14 cellular contexts compared by ENCODE assay signal in genomic region chr1:23283660-23284602, GRCh38.
A peak's percentile ranks its signal among the peaks of the same experiment; 100 is the strongest.
DNase-seq lines count a peak whose midpoint lies in the region; ATAC-seq, FAIRE-seq and TF ChIP-seq lines count a peak whose summit lies in the region.
"Had no signal": no experiment of that assay in that cellular context is flagged by ENCODE, and none has a peak within 500 bp of the region (broad histone marks: within the 10 kb centered on the region; RNA-seq: fewer than 3 reads in every experiment).

No MANE protein-coding gene starts in this region.

- H3K9me3 ChIP-seq in RWPE2 (ENCODE audit: severe bottlenecking) (no peaks in the 10 kb centered on the region), pancreas (no peaks in the 10 kb centered on the region)

- H3K4me1 ChIP-seq in RWPE2 (ENCODE audit: insufficient read depth, poor library complexity, severe bottlenecking) = peaks cover 29% of the 10 kb centered on the region
- H3K4me1 ChIP-seq in pancreas = peaks cover 18 to 38% (median 38%) of the 10 kb centered on the region in 3 donors

- DNase-seq in GM03348 (ENCODE audit: low spot score) (peak; percentile 59), RWPE2 (ENCODE audit: low spot score) (no peak), fibroblast of mammary gland (ENCODE audit: low read depth) (peak; percentile 68), pancreas (no peak), DMS 273 treated with DMSO at 0.1 percent for 48 hours (lab: John Stamatoyannopoulos, UW) (no peak), NCI-H446 (lab: John Stamatoyannopoulos, UW) (no peak)
- DNase-seq: activated naive CD4-positive, alpha-beta T cell treated with anti-CD3 and anti-CD28 coated beads for 36 hours; effector CD8-positive, alpha-beta T cell; naive B cell; NCI-H1436 treated with DMSO at 0.1 percent for 48 hours; stimulated activated CD4-positive, alpha-beta T cell treated with anti-CD3 and anti-CD28 coated beads, Interleukin-15, amount 100 ng/mL, for 24 hours had no signal

- H3K27ac ChIP-seq in RWPE2 (ENCODE audit: poor library complexity, severe bottlenecking) = peak overlapping the region; percentile 79
- H3K27ac ChIP-seq in pancreas = peak overlapping the region; percentile 3 to 64 (median 38)

- H3K27me3 ChIP-seq in RWPE2 (ENCODE audit: insufficient read depth, poor library complexity, severe bottlenecking) (no peaks in the 10 kb centered on the region), pancreas (no peaks in the 10 kb centered on the region)

- intact Hi-C loops in pancreas (cut with DNase I) = no loop called here

- no peak for TF ChIP-seq CTCF in RWPE2 (IDR thresholded peaks at IDR 0.05; ENCODE audit: poor library complexity, severe bottlenecking)
- no peak for TF ChIP-seq CTCF in fibroblast of mammary gland (conservative IDR thresholded peaks at IDR 0.05; ENCODE audit: control insufficient read depth, insufficient read depth, low read depth, low read length)
- TF ChIP-seq CTCF in pancreas (IDR thresholded peaks at IDR 0.05) = no peak

- FAIRE-seq in pancreas (lab: Jason Lieb, UNC) = no peak

- 47 to 51% methylated on average over 4 of the region's 4 CpGs for WGBS in pancreas, 2 donors

- H3K36me3 ChIP-seq in RWPE2 (ENCODE audit: low read depth) (peaks cover 92% of the 10 kb centered on the region), pancreas (peaks cover 0 to 5% (median 0%) of the 10 kb centered on the region in 3 donors)

- ATAC-seq in RWPE2 (ENCODE audit: low read depth) = peak; percentile 53
- peak; percentile 74 to 88 (median 84) for ATAC-seq in pancreas
- ATAC-seq in GM21737 (IDR thresholded peaks at IDR 0.05; ENCODE audit: unreplicated experiment) = no peak
- ATAC-seq in GM21529 (IDR thresholded peaks at IDR 0.05; ENCODE audit: unreplicated experiment) = no peak
- ATAC-seq: stimulated activated effector memory CD8-positive, alpha-beta T cell treated with anti-CD3 and anti-CD28 coated beads, Interleukin-12 subunit alpha, Interleukin-12 subunit beta, amount 100 ng/mL, for 72 hours had no signal

- H3K4me3 ChIP-seq in RWPE2 (ENCODE audit: severe bottlenecking) = no peak overlapping the region
- no peak overlapping the region for H3K4me3 ChIP-seq in fibroblast of mammary gland (ENCODE audit: control insufficient read depth, low read depth, low read length)
- no peak overlapping the region for H3K4me3 ChIP-seq in pancreas

Comparison
In these comparisons a context has a peak if more than half of its experiments do, and no peak if none do; other contexts are left out.
1. DNase-seq: peak in GM03348 (single experiment) and fibroblast of mammary gland (single experiment); none in RWPE2 (single experiment), pancreas (0 of 6), DMS 273 treated with DMSO at 0.1 percent for 48 hours (single experiment) and NCI-H446 (0 of 2).
2. ATAC-seq: peak in RWPE2 (single experiment) and pancreas (4 of 4); none in GM21737 (single experiment) and GM21529 (single experiment).